Comparison of ENCODE assay signal across 1 cellular context in the genomic region with DNA sequence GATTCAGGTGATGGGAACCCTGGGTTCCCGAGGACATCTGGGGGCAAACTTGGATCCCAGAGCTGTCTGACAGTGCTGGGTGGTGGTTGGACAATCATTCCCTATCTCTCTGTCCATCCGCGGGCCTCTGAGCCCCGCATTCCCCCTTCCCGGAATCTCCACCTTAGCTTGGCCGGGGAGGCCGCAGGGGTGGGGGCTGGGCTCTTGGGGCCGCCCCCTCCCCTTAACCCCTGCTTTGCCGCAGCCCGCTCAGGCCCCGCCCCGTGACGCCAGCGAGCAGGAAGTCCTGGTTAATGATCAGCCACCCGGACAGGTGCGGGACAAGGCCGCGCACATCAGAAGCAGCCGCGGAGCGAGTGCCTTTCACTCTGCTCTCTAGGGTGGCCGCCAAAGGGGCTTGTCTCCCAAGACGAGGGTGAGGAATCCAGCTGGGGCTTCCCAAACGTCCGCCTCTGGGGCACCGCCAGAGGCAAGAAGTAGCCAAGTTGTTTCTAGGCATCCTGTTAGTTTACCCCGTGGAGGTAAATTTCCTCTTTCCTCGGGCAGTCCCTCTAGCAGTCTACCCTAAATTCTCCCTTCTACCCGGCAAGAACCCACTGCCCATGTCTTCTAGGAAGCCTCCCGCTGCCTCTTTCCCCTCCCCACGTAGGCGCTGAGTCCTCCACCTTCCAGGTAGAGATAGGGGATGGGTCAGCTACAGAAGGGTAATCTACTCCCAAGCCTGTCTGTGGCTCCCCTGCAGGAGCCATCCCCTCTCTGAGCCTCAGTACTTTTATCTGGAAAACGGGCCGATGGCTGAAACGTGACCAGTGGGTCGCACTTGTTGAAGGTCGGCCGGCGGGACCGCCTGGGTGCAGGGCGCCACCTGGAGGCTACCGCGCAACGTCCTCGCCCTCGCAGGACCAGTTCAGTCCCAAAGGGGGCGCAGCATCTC.
A peak's percentile ranks its signal among the peaks of the same experiment; 100 is the strongest.
TF ChIP-seq lines count a peak whose summit lies in the region.

No MANE protein-coding gene starts in this region.

TF ChIP-seq in K562, 482 proteins besides CTCF, POLR2A, EP300 and RAD21 (continued from another document and continues in another):
- TF ChIP-seq, protein P1, sequence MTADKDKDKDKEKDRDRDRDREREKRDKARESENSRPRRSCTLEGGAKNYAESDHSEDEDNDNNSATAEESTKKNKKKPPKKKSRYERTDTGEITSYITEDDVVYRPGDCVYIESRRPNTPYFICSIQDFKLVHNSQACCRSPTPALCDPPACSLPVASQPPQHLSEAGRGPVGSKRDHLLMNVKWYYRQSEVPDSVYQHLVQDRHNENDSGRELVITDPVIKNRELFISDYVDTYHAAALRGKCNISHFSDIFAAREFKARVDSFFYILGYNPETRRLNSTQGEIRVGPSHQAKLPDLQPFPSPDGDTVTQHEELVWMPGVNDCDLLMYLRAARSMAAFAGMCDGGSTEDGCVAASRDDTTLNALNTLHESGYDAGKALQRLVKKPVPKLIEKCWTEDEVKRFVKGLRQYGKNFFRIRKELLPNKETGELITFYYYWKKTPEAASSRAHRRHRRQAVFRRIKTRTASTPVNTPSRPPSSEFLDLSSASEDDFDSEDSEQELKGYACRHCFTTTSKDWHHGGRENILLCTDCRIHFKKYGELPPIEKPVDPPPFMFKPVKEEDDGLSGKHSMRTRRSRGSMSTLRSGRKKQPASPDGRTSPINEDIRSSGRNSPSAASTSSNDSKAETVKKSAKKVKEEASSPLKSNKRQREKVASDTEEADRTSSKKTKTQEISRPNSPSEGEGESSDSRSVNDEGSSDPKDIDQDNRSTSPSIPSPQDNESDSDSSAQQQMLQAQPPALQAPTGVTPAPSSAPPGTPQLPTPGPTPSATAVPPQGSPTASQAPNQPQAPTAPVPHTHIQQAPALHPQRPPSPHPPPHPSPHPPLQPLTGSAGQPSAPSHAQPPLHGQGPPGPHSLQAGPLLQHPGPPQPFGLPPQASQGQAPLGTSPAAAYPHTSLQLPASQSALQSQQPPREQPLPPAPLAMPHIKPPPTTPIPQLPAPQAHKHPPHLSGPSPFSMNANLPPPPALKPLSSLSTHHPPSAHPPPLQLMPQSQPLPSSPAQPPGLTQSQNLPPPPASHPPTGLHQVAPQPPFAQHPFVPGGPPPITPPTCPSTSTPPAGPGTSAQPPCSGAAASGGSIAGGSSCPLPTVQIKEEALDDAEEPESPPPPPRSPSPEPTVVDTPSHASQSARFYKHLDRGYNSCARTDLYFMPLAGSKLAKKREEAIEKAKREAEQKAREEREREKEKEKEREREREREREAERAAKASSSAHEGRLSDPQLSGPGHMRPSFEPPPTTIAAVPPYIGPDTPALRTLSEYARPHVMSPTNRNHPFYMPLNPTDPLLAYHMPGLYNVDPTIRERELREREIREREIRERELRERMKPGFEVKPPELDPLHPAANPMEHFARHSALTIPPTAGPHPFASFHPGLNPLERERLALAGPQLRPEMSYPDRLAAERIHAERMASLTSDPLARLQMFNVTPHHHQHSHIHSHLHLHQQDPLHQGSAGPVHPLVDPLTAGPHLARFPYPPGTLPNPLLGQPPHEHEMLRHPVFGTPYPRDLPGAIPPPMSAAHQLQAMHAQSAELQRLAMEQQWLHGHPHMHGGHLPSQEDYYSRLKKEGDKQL (CRISPR knock-in tag; IDR thresholded peaks at IDR 0.05; ENCODE audit: borderline replicate concordance) = no peak
- TF ChIP-seq IFI16 (CRISPR knock-in tag; IDR thresholded peaks at IDR 0.05) (no peak), ZNF695 (CRISPR knock-in tag; IDR thresholded peaks at IDR 0.05) (no peak; the same call in 1 of the 2 replicates), ZBTB8A (IDR thresholded peaks at IDR 0.05; ENCODE audit: partially characterized antibody) (no peak), BCL6 (CRISPR knock-in tag; IDR thresholded peaks at IDR 0.05) (no peak), NFE2 (IDR thresholded peaks at IDR 0.05; ENCODE audit: low read depth) (0 out of 2 replicates have a peak, but pooled peaks have one; percentile 10), HDGF (IDR thresholded peaks at IDR 0.05) (peak; percentile 94), MED1 (CRISPR knock-in tag; IDR thresholded peaks at IDR 0.05; ENCODE audit: borderline replicate concordance) (no peak), SMARCB1 (IDR thresholded peaks at IDR 0.05; ENCODE audit: insufficient read length, low read depth) (no peak), CHD4 (IDR thresholded peaks at IDR 0.05; ENCODE audit: insufficient read depth, insufficient replicate concordance, low read depth, low read length, poor library complexity, severe bottlenecking) (peak; percentile 83), MYC (IDR thresholded peaks at IDR 0.05; ENCODE audit: low read depth, low read length) (peak; percentile 74), MYC (CRISPR knock-in tag; IDR thresholded peaks at IDR 0.05; ENCODE audit: borderline replicate concordance, low read depth) (peak; percentile 79; the same call in 1 of the 2 replicates), NR4A1 (CRISPR knock-in tag; IDR thresholded peaks at IDR 0.05) (no peak), NR4A1 (tag; IDR thresholded peaks at IDR 0.05) (0 out of 2 replicates have a peak, but pooled peaks have one; percentile 63), ZZZ3 (IDR thresholded peaks at IDR 0.05) (no peak), FOXP1 (CRISPR knock-in tag; IDR thresholded peaks at IDR 0.05) (peak; percentile 77; the same call in 1 of the 2 replicates), ETV6 (IDR thresholded peaks at IDR 0.05; ENCODE audit: borderline replicate concordance in 1 of 2, low read depth in 2 of 2, low read length in 1 of 2) (no peak; a peak in 1 of 4 replicates), ETV6 (CRISPR knock-in tag; IDR thresholded peaks at IDR 0.05; ENCODE audit: borderline replicate concordance) (peak; percentile 81; the same call in 1 of the 2 replicates), GABPA (tag; conservative IDR thresholded peaks at IDR 0.05; ENCODE audit: low read depth) (0 out of 2 replicates have a peak, but pooled peaks have one; percentile 44), DMBX1 (CRISPR knock-in tag; IDR thresholded peaks at IDR 0.05; ENCODE audit: borderline replicate concordance) (peak; percentile 56; the same call in 1 of the 2 replicates), ZFP36 (IDR thresholded peaks at IDR 0.05; ENCODE audit: low read depth, low read length, partially characterized antibody) (peak; percentile 54), HDAC3 (IDR thresholded peaks at IDR 0.05; ENCODE audit: borderline replicate concordance, partially characterized antibody) (no peak), CHD1 (IDR thresholded peaks at IDR 0.05; ENCODE audit: low read length) (peak; percentile 59), ESRRB (CRISPR knock-in tag; IDR thresholded peaks at IDR 0.05; ENCODE audit: borderline replicate concordance) (no peak), WHSC1 (IDR thresholded peaks at IDR 0.05; ENCODE audit: low read length) (no peak), DDX20 (tag; IDR thresholded peaks at IDR 0.05; ENCODE audit: low read depth) (no peak), HMGN3 (IDR thresholded peaks at IDR 0.05; ENCODE audit: borderline replicate concordance, extremely low read depth, insufficient read length, low read depth, low read length) (peak; percentile 51), SREBF2 (CRISPR knock-in tag; IDR thresholded peaks at IDR 0.05) (no peak)
- TF ChIP-seq, protein P2, sequence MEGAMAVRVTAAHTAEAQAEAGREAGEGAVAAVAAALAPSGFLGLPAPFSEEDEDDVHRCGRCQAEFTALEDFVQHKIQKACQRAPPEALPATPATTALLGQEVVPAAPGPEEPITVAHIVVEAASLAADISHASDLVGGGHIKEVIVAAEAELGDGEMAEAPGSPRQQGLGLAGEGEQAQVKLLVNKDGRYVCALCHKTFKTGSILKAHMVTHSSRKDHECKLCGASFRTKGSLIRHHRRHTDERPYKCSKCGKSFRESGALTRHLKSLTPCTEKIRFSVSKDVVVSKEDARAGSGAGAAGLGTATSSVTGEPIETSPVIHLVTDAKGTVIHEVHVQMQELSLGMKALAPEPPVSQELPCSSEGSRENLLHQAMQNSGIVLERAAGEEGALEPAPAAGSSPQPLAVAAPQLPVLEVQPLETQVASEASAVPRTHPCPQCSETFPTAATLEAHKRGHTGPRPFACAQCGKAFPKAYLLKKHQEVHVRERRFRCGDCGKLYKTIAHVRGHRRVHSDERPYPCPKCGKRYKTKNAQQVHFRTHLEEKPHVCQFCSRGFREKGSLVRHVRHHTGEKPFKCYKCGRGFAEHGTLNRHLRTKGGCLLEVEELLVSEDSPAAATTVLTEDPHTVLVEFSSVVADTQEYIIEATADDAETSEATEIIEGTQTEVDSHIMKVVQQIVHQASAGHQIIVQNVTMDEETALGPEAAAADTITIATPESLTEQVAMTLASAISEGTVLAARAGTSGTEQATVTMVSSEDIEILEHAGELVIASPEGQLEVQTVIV (CRISPR knock-in tag; IDR thresholded peaks at IDR 0.05; ENCODE audit: borderline replicate concordance) = no peak
- TF ChIP-seq, protein P3, sequence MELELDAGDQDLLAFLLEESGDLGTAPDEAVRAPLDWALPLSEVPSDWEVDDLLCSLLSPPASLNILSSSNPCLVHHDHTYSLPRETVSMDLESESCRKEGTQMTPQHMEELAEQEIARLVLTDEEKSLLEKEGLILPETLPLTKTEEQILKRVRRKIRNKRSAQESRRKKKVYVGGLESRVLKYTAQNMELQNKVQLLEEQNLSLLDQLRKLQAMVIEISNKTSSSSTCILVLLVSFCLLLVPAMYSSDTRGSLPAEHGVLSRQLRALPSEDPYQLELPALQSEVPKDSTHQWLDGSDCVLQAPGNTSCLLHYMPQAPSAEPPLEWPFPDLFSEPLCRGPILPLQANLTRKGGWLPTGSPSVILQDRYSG (tag; conservative IDR thresholded peaks at IDR 0.05; ENCODE audit: low read depth) = no peak
- TF ChIP-seq, protein P4, sequence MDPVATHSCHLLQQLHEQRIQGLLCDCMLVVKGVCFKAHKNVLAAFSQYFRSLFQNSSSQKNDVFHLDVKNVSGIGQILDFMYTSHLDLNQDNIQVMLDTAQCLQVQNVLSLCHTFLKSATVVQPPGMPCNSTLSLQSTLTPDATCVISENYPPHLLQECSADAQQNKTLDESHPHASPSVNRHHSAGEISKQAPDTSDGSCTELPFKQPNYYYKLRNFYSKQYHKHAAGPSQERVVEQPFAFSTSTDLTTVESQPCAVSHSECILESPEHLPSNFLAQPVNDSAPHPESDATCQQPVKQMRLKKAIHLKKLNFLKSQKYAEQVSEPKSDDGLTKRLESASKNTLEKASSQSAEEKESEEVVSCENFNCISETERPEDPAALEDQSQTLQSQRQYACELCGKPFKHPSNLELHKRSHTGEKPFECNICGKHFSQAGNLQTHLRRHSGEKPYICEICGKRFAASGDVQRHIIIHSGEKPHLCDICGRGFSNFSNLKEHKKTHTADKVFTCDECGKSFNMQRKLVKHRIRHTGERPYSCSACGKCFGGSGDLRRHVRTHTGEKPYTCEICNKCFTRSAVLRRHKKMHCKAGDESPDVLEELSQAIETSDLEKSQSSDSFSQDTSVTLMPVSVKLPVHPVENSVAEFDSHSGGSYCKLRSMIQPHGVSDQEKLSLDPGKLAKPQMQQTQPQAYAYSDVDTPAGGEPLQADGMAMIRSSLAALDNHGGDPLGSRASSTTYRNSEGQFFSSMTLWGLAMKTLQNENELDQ (CRISPR knock-in tag; IDR thresholded peaks at IDR 0.05; ENCODE audit: borderline replicate concordance) = 0 out of 2 replicates have a peak, but pooled peaks have one; percentile 64
- TF ChIP-seq, protein P5, sequence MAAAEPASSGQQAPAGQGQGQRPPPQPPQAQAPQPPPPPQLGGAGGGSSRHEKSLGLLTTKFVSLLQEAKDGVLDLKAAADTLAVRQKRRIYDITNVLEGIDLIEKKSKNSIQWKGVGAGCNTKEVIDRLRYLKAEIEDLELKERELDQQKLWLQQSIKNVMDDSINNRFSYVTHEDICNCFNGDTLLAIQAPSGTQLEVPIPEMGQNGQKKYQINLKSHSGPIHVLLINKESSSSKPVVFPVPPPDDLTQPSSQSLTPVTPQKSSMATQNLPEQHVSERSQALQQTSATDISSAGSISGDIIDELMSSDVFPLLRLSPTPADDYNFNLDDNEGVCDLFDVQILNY (CRISPR knock-in tag; IDR thresholded peaks at IDR 0.05) = no peak
- TF ChIP-seq, protein P6, sequence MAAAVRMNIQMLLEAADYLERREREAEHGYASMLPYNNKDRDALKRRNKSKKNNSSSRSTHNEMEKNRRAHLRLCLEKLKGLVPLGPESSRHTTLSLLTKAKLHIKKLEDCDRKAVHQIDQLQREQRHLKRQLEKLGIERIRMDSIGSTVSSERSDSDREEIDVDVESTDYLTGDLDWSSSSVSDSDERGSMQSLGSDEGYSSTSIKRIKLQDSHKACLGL (CRISPR knock-in tag; IDR thresholded peaks at IDR 0.05; ENCODE audit: borderline replicate concordance, poor library complexity, severe bottlenecking) = no peak
- TF ChIP-seq, protein P7, sequence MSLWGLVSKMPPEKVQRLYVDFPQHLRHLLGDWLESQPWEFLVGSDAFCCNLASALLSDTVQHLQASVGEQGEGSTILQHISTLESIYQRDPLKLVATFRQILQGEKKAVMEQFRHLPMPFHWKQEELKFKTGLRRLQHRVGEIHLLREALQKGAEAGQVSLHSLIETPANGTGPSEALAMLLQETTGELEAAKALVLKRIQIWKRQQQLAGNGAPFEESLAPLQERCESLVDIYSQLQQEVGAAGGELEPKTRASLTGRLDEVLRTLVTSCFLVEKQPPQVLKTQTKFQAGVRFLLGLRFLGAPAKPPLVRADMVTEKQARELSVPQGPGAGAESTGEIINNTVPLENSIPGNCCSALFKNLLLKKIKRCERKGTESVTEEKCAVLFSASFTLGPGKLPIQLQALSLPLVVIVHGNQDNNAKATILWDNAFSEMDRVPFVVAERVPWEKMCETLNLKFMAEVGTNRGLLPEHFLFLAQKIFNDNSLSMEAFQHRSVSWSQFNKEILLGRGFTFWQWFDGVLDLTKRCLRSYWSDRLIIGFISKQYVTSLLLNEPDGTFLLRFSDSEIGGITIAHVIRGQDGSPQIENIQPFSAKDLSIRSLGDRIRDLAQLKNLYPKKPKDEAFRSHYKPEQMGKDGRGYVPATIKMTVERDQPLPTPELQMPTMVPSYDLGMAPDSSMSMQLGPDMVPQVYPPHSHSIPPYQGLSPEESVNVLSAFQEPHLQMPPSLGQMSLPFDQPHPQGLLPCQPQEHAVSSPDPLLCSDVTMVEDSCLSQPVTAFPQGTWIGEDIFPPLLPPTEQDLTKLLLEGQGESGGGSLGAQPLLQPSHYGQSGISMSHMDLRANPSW (CRISPR knock-in tag; IDR thresholded peaks at IDR 0.05) = no peak
- TF ChIP-seq, protein P8, sequence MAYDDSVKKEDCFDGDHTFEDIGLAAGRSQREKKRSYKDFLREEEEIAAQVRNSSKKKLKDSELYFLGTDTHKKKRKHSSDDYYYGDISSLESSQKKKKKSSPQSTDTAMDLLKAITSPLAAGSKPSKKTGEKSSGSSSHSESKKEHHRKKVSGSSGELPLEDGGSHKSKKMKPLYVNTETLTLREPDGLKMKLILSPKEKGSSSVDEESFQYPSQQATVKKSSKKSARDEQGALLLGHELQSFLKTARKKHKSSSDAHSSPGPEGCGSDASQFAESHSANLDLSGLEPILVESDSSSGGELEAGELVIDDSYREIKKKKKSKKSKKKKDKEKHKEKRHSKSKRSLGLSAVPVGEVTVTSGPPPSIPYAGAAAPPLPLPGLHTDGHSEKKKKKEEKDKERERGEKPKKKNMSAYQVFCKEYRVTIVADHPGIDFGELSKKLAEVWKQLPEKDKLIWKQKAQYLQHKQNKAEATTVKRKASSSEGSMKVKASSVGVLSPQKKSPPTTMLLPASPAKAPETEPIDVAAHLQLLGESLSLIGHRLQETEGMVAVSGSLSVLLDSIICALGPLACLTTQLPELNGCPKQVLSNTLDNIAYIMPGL (CRISPR knock-in tag; IDR thresholded peaks at IDR 0.05) = peak; percentile 94; the same call in 1 of the 2 replicates
- TF ChIP-seq, protein P9, sequence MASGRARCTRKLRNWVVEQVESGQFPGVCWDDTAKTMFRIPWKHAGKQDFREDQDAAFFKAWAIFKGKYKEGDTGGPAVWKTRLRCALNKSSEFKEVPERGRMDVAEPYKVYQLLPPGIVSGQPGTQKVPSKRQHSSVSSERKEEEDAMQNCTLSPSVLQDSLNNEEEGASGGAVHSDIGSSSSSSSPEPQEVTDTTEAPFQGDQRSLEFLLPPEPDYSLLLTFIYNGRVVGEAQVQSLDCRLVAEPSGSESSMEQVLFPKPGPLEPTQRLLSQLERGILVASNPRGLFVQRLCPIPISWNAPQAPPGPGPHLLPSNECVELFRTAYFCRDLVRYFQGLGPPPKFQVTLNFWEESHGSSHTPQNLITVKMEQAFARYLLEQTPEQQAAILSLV (tag; IDR thresholded peaks at IDR 0.05) = no peak
